18 cellular contexts compared by ENCODE assay signal in the genomic region with DNA sequence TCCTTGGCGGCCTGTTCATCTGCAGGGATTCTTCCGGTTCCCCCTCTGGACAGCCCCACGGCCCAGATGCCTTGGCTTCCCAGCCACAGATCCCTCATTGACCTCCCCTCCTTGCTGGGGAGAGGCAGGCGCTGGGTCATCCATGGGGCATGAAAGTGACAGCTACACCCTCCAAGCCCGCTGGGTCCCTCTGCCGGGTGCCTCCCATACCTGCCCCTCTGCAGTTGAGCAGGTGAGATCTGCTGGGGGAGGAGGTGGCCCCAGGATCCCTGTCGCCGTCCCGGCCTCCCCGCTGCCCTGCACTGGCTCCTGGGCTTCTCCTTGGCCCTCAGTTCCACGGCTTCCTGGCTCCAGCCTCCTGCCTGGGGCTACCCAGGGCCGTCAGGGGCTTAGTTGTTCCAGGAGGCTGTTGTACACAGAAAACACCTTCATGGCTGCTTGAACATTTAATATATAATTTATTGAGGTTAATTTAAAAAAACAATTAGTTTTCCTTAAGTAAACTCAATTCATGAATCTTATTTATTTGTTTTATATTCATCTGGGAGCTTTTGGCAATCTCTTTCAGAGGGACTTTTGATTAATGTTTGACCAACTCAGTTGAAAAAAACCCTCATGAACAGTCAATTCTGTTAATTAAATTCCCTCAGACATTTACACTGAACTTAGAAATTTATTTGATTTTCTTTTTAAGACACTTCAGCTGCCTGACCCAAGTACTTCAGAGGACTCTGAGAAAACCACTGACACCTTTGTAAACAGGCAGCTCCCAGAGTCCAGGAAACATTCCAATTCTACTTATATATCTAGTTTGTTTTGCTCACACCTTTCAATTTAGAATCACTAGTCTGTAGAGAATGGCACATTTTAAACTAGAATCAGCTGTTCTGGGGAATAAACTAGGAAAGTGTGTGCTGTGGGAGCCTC.
DNase-seq lines count a peak whose midpoint lies in the region; ATAC-seq and TF ChIP-seq lines count a peak whose summit lies in the region.
"Had no signal": no experiment of that assay in that cellular context is flagged by ENCODE, and none has a peak within 500 bp of the region (broad histone marks: within the 10 kb centered on the region; RNA-seq: fewer than 3 reads in every experiment).

No MANE protein-coding gene starts in this region.

- in situ Hi-C loops in brain microvascular endothelial cell (cut with HindIII; ENCODE audit: low pct_ligation_motif_present, low sequenced_read_pairs), result no loop called here

- H3K27ac ChIP-seq in SK-N-MC (no peak overlapping the region), left lung (peak overlapping the region in 1 of 2 donors; percentile 33), spleen (no peak overlapping the region), brain microvascular endothelial cell (no peak overlapping the region)

- no peak overlapping the region for H3K4me3 ChIP-seq in SK-N-MC
- H3K4me3 ChIP-seq in left lung, result no peak overlapping the region
- no peak overlapping the region for H3K4me3 ChIP-seq in spleen
- no peak overlapping the region for H3K4me3 ChIP-seq in brain microvascular endothelial cell (ENCODE audit: low read depth, low read length)

- H3K4me1 ChIP-seq in left lung (peaks cover 11 to 12% of the 10 kb centered on the region in 2 donors), spleen (peaks cover 0 to 12% (median under 1%) of the 10 kb centered on the region in 6 donors)

- H3K9ac ChIP-seq in SK-N-MC (ENCODE audit: insufficient read length), result peak overlapping the region; percentile 37
- H3K9ac ChIP-seq: SK-N-SH had no signal

- intact Hi-C loops in left lung (cut with DNase I), result no loop called here
- intact Hi-C loops in spleen (cut with DNase I; ENCODE audit: low total_unique reads), result no loop called here

- H3K36me3 ChIP-seq in SK-N-MC (ENCODE audit: insufficient read depth, low read length), result no peaks in the 10 kb centered on the region
- no peaks in the 10 kb centered on the region for H3K36me3 ChIP-seq in left lung
- H3K36me3 ChIP-seq in spleen, result no peaks in the 10 kb centered on the region
- H3K36me3 ChIP-seq in brain microvascular endothelial cell (replicated peaks), result no peaks in the 10 kb centered on the region

- no peak for TF ChIP-seq CTCF in left lung (IDR thresholded peaks at IDR 0.05)
- TF ChIP-seq CTCF in spleen (IDR thresholded peaks at IDR 0.05 in 8 of 11, conservative IDR thresholded peaks at IDR 0.05 in 3 of 11), result no peak
- no peak for TF ChIP-seq CTCF in brain microvascular endothelial cell (IDR thresholded peaks at IDR 0.05; ENCODE audit: low read depth, low read length, missing control alignments)

- H3K27me3 ChIP-seq in left lung (peaks cover 0 to 5% of the 10 kb centered on the region in 2 donors), spleen (replicated peaks in 1 of 7) (peaks cover 0 to 24% (median 0%) of the 10 kb centered on the region in 7 donors), brain microvascular endothelial cell (replicated peaks) (peaks cover 9% of the 10 kb centered on the region)

- peak; percentile 42 for DNase-seq in activated CD8-positive, alpha-beta memory T cell treated with anti-CD3 and anti-CD28 coated beads for 24 hours
- DNase-seq in activated CD8-positive, alpha-beta memory T cell treated with anti-CD3 and anti-CD28 coated beads, Interleukin-2, amount 50 U/mL, for 48 hours, result no peak
- DNase-seq in SK-N-MC (ENCODE audit: low read depth, low spot score), result no peak
- DNase-seq in left lung, result peak; percentile 35 to 76
- DNase-seq in spleen, result peak; percentile 56
- DNase-seq in brain microvascular endothelial cell, result no peak
- no peak for DNase-seq in NCI-H187 (lab: John Stamatoyannopoulos, UW)
- no peak for DNase-seq in Kasumi-1 (lab: John Stamatoyannopoulos, UW)
- DNase-seq: ACHN; amniotic stem cell; DMS 273 treated with DMSO at 0.1 percent for 48 hours; effector CD8-positive, alpha-beta T cell; naive thymus-derived CD8-positive, alpha-beta T cell; NCI-H1436; NCI-H226; SK-N-SH; small intestine; stimulated activated CD4-positive, alpha-beta T cell treated with anti-CD3 and anti-CD28 coated beads, Interleukin-4, amount 100 ng/mL, for 1 hour had no signal

- TF ChIP-seq POLR2A in spleen (IDR thresholded peaks at IDR 0.05), result no peak

- peak; percentile 78 for ATAC-seq in left lung
- ATAC-seq: naive thymus-derived CD8-positive, alpha-beta T cell had no signal

- H3K9me3 ChIP-seq in SK-N-MC (ENCODE audit: low read depth, low read length) (no peaks in the 10 kb centered on the region), left lung (no peaks in the 10 kb centered on the region), spleen (no peaks in the 10 kb centered on the region)
- H3K9me3 ChIP-seq: SK-N-SH had no signal

- WGBS in spleen, 5 donors, result 68 to 83% (median 77%) methylated on average over 9 to 12 of the region's 12 CpGs

Comparison
In these comparisons a context has a peak if more than half of its experiments do, and no peak if none do; other contexts are left out.
1. DNase-seq: peak in activated CD8-positive, alpha-beta memory T cell treated with anti-CD3 and anti-CD28 coated beads for 24 hours (single experiment), left lung (2 of 2) and spleen (single experiment); none in activated CD8-positive, alpha-beta memory T cell treated with anti-CD3 and anti-CD28 coated beads, Interleukin-2, amount 50 U/mL, for 48 hours (single experiment), SK-N-MC (single experiment), brain microvascular endothelial cell (single experiment), NCI-H187 (0 of 2) and Kasumi-1 (0 of 2).